12 cellular contexts compared by ENCODE assay signal in genomic region chr6:151254451-151255081, GRCh38. TPM values are rescaled to one million over a fixed set of nuclear protein-coding genes. Genes with fewer than 3 reads are reported as not detected.
DNase-seq lines count a peak whose midpoint lies in the region; ATAC-seq and TF ChIP-seq lines count a peak whose summit lies in the region.
"Had no signal": no experiment of that assay in that cellular context is flagged by ENCODE, and none has a peak within 500 bp of the region (broad histone marks: within the 10 kb centered on the region; RNA-seq: fewer than 3 reads in every experiment).

No MANE protein-coding gene starts in this region.

- peaks cover 0 to 3% of the 10 kb centered on the region in 2 donors for H3K36me3 ChIP-seq in neuronal stem cell (replicated peaks in 1 of 2; ENCODE audit: control insufficient read depth in 2 of 2, insufficient read depth in 2 of 2, low read length in 2 of 2)

- no peak overlapping the region for H2AFZ ChIP-seq in neuronal stem cell (ENCODE audit: low read length)

- DNase-seq in AG08396 (ENCODE audit: low spot score), result peak; percentile 44
- peak; percentile 29 for DNase-seq in LHCN-M2 (ENCODE audit: low read depth)
- DNase-seq in epithelial cell of esophagus (ENCODE audit: low read depth), result peak; percentile 10
- DNase-seq in neuronal stem cell (ENCODE audit: low spot score), result no peak
- DNase-seq in erythroblast (lab: John Stamatoyannopoulos, UW), result no peak
- no peak for DNase-seq in stimulated activated CD4-positive, alpha-beta T cell treated with anti-CD3 and anti-CD28 coated beads, Interleukin-2, amount 100 ng/mL, for 48 hours
- no peak for DNase-seq in UCSD-AML1 (lab: John Stamatoyannopoulos, UW; ENCODE audit: unreplicated experiment)
- DNase-seq: NCI-H2029 had no signal

- TF ChIP-seq POLR2A in erythroblast (IDR thresholded peaks at IDR 0.05; ENCODE audit: low read length), result no peak

- peak overlapping the region; percentile 4 for H3K27ac ChIP-seq in neuronal stem cell (replicated peaks; ENCODE audit: low read length)
- H3K27ac ChIP-seq: SK-N-MC had no signal

- H3K4me1 ChIP-seq in neuronal stem cell (ENCODE audit: control insufficient read depth in 2 of 2, insufficient read depth in 1 of 2, low read depth in 1 of 2, low read length in 2 of 2), result peaks cover 3 to 5% of the 10 kb centered on the region in 2 donors

- H3K9me3 ChIP-seq in neuronal stem cell (replicated peaks in 1 of 2; ENCODE audit: control insufficient read depth in 2 of 2, insufficient read depth in 1 of 2, low read depth in 1 of 2, low read length in 2 of 2), result no peaks in the 10 kb centered on the region

- no peak overlapping the region for H2BK12ac ChIP-seq in neuronal stem cell (ENCODE audit: low read length)

- no peak overlapping the region for H3K23ac ChIP-seq in neuronal stem cell (ENCODE audit: low read depth, low read length, poor library complexity)

- H2BK15ac ChIP-seq in neuronal stem cell (ENCODE audit: low read length), result no peak overlapping the region

- H4K8ac ChIP-seq in neuronal stem cell (ENCODE audit: low read depth, low read length), result no peak overlapping the region

- H3K18ac ChIP-seq in neuronal stem cell (ENCODE audit: low read length), result no peak overlapping the region

- no peak overlapping the region for H3K4ac ChIP-seq in neuronal stem cell (ENCODE audit: low read length)

- H2BK5ac ChIP-seq in neuronal stem cell (ENCODE audit: low read length), result no peak overlapping the region

- TF ChIP-seq CTCF in epithelial cell of esophagus (IDR thresholded peaks at IDR 0.05; ENCODE audit: insufficient read depth, low read depth, low read length, missing control alignments), result no peak

- H2AK5ac ChIP-seq in neuronal stem cell (ENCODE audit: low read depth, low read length), result no peak overlapping the region

- no peak overlapping the region for H2BK120ac ChIP-seq in neuronal stem cell (ENCODE audit: low read depth, low read length)

- ATAC-seq in HG02642 (IDR thresholded peaks at IDR 0.05; ENCODE audit: poor library complexity, unreplicated experiment), result no peak
- ATAC-seq: GM12878 had no signal

- no CpG with 5 or more reads among the region's 14 CpGs for WGBS in neuronal stem cell (ENCODE audit: extremely low coverage in 2 of 2, insufficient read length in 2 of 2, insufficient replicate concordance in 1 of 2), 2 donors

- H3K27me3 ChIP-seq in neuronal stem cell (ENCODE audit: control insufficient read depth in 3 of 3, insufficient read depth in 3 of 3, low read depth in 1 of 3, low read length in 3 of 3), result no peaks in the 10 kb centered on the region

- H3K4me3 ChIP-seq in epithelial cell of esophagus (ENCODE audit: low read length), result no peak overlapping the region
- H3K4me3 ChIP-seq in neuronal stem cell (ENCODE audit: low read length in 2 of 2), result no peak overlapping the region
- H3K4me3 ChIP-seq: GM12878, SK-N-MC had no signal

- no peak overlapping the region for H3K9ac ChIP-seq in neuronal stem cell (ENCODE audit: low read depth, low read length, poor library complexity)

- H3K14ac ChIP-seq in neuronal stem cell (ENCODE audit: low read length), result no peak overlapping the region

- H3K4me2 ChIP-seq in neuronal stem cell (ENCODE audit: insufficient read depth, low read length, poor library complexity, severe bottlenecking), result no peak overlapping the region

- no peak overlapping the region for H4K91ac ChIP-seq in neuronal stem cell (ENCODE audit: low read depth, low read length, poor library complexity)

- no peaks in the 10 kb centered on the region for H3K79me1 ChIP-seq in neuronal stem cell (ENCODE audit: low read depth, low read length)

RNA-seq across cellular contexts. Expression of gene AKAP12, which starts 14.8 kb away (rescaled TPM):
- total RNA-seq in LHCN-M2 (2014; rRNA removed), result 37.9 and 46.3 TPM in 2 replicates
- polyA plus RNA-seq in LHCN-M2 (2012), result 13.8 TPM
- 25.6 TPM for polyA plus RNA-seq in neuronal stem cell (2013, experiment 1 of 2)
- 25.6 TPM for polyA plus RNA-seq in neuronal stem cell (2013, experiment 2 of 2)
- polyA plus RNA-seq: CD14-positive monocyte had no signal

Comparison
In these comparisons a context has a peak if more than half of its experiments do, and no peak if none do; other contexts are left out.
1. DNase-seq: peak in AG08396 (single experiment), LHCN-M2 (single experiment) and epithelial cell of esophagus (single experiment); none in neuronal stem cell (single experiment), erythroblast (0 of 2), stimulated activated CD4-positive, alpha-beta T cell treated with anti-CD3 and anti-CD28 coated beads, Interleukin-2, amount 100 ng/mL, for 48 hours (0 of 2) and UCSD-AML1 (single experiment).